ENCODE assay signal across 1 cellular context in genomic region chr7:157371296-157371695, GRCh38.
TF ChIP-seq lines count a peak whose summit lies in the region.

No MANE protein-coding gene starts in this region.

TF ChIP-seq in GM23338, 12 proteins besides CTCF, POLR2A, EP300 and RAD21 (continued from another document):
- TF ChIP-seq, protein P1, sequence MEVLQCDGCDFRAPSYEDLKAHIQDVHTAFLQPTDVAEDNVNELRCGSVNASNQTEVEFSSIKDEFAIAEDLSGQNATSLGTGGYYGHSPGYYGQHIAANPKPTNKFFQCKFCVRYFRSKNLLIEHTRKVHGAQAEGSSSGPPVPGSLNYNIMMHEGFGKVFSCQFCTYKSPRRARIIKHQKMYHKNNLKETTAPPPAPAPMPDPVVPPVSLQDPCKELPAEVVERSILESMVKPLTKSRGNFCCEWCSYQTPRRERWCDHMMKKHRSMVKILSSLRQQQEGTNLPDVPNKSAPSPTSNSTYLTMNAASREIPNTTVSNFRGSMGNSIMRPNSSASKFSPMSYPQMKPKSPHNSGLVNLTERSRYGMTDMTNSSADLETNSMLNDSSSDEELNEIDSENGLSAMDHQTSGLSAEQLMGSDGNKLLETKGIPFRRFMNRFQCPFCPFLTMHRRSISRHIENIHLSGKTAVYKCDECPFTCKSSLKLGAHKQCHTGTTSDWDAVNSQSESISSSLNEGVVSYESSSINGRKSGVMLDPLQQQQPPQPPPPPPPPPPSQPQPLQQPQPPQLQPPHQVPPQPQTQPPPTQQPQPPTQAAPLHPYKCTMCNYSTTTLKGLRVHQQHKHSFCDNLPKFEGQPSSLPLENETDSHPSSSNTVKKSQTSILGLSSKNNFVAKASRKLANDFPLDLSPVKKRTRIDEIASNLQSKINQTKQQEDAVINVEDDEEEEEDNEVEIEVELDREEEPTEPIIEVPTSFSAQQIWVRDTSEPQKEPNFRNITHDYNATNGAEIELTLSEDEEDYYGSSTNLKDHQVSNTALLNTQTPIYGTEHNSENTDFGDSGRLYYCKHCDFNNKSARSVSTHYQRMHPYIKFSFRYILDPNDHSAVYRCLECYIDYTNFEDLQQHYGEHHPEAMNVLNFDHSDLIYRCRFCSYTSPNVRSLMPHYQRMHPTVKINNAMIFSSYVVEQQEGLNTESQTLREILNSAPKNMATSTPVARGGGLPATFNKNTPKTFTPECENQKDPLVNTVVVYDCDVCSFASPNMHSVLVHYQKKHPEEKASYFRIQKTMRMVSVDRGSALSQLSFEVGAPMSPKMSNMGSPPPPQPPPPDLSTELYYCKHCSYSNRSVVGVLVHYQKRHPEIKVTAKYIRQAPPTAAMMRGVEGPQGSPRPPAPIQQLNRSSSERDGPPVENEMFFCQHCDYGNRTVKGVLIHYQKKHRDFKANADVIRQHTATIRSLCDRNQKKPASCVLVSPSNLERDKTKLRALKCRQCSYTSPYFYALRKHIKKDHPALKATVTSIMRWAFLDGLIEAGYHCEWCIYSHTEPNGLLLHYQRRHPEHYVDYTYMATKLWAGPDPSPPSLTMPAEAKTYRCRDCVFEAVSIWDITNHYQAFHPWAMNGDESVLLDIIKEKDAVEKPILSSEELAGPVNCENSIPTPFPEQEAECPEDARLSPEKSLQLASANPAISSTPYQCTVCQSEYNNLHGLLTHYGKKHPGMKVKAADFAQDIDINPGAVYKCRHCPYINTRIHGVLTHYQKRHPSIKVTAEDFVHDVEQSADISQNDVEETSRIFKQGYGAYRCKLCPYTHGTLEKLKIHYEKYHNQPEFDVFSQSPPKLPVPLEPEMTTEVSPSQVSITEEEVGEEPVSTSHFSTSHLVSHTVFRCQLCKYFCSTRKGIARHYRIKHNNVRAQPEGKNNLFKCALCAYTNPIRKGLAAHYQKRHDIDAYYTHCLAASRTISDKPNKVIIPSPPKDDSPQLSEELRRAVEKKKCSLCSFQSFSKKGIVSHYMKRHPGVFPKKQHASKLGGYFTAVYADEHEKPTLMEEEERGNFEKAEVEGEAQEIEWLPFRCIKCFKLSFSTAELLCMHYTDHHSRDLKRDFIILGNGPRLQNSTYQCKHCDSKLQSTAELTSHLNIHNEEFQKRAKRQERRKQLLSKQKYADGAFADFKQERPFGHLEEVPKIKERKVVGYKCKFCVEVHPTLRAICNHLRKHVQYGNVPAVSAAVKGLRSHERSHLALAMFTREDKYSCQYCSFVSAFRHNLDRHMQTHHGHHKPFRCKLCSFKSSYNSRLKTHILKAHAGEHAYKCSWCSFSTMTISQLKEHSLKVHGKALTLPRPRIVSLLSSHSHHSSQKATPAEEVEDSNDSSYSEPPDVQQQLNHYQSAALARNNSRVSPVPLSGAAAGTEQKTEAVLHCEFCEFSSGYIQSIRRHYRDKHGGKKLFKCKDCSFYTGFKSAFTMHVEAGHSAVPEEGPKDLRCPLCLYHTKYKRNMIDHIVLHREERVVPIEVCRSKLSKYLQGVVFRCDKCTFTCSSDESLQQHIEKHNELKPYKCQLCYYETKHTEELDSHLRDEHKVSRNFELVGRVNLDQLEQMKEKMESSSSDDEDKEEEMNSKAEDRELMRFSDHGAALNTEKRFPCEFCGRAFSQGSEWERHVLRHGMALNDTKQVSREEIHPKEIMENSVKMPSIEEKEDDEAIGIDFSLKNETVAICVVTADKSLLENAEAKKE (CRISPR knock-in tag; IDR thresholded peaks at IDR 0.05) = no peak
- no peak for TF ChIP-seq REST (IDR thresholded peaks at IDR 0.05; ENCODE audit: unreplicated experiment)
- no peak for TF ChIP-seq CREB1 (CRISPR knock-in tag; IDR thresholded peaks at IDR 0.05; ENCODE audit: low read depth)
